In genomic region chr13:107441279-107441678, GRCh38 we compare ENCODE assay signal across 15 cellular contexts.
DNase-seq lines count a peak whose midpoint lies in the region; ATAC-seq and TF ChIP-seq lines count a peak whose summit lies in the region.
"Had no signal": no experiment of that assay in that cellular context is flagged by ENCODE, and none has a peak within 500 bp of the region (broad histone marks: within the 10 kb centered on the region; RNA-seq: fewer than 3 reads in every experiment).

No MANE protein-coding gene starts in this region.

- no peaks in the 10 kb centered on the region for H3K27me3 ChIP-seq in SK-N-SH (ENCODE audit: insufficient read depth)
- H3K27me3 ChIP-seq: adrenal gland, BLaER1, neural progenitor cell, Peyer's patch, right lobe of liver had no signal

- H3K4me3 ChIP-seq in SK-N-SH (ENCODE audit: low read depth in 2 of 2, low read length in 1 of 2), result no peak overlapping the region
- H3K4me3 ChIP-seq: adrenal gland, BLaER1, neural progenitor cell, Peyer's patch, right lobe of liver had no signal

- H4K20me1 ChIP-seq in SK-N-SH (ENCODE audit: insufficient read depth), result no peaks in the 10 kb centered on the region
- H4K20me1 ChIP-seq: BLaER1 had no signal

- no peak for ATAC-seq in HG02759 (IDR thresholded peaks at IDR 0.05; ENCODE audit: unreplicated experiment)
- ATAC-seq: right lobe of liver, T-cell had no signal

- 0 out of 2 replicates have a peak overlapping the region, but pooled peaks have one; percentile 13 for H3K4me2 ChIP-seq in SK-N-SH
- H3K4me2 ChIP-seq: BLaER1, neural progenitor cell had no signal

- CTCF ChIA-PET in SK-N-SH (lab: Yijun Ruan, JAX), result no interaction called here

- H3K9me3 ChIP-seq in SK-N-SH, result no peaks in the 10 kb centered on the region
- H3K9me3 ChIP-seq: adrenal gland, BLaER1, Peyer's patch, right lobe of liver had no signal

- no peaks in the 10 kb centered on the region for H3K9me2 ChIP-seq in SK-N-SH

- peaks cover 6% of the 10 kb centered on the region; the same call in 1 of the 2 replicates for H3K79me2 ChIP-seq in SK-N-SH (ENCODE audit: insufficient read depth)

- no peaks in the 10 kb centered on the region for H3K36me3 ChIP-seq in SK-N-SH (replicated peaks in 1 of 2; ENCODE audit: control insufficient read depth in 1 of 2, insufficient read depth in 2 of 2, low read length in 1 of 2)
- H3K36me3 ChIP-seq: adrenal gland, BLaER1, neural progenitor cell, Peyer's patch, right lobe of liver had no signal

- peak overlapping the region in 1 of 2 experiments; percentile 54; a peak in 2 of 4 replicates for H3K27ac ChIP-seq in SK-N-SH (ENCODE audit: low read depth in 2 of 2, low read length in 1 of 2)
- H3K27ac ChIP-seq: adrenal gland, BLaER1, neural progenitor cell, Peyer's patch, right lobe of liver had no signal

- POLR2A ChIA-PET in SK-N-SH (lab: Yijun Ruan, JAX), result no interaction called here

- TF ChIP-seq RAD21 in SK-N-SH (IDR thresholded peaks at IDR 0.05; ENCODE audit: low read length), result no peak

- WGBS in SK-N-SH (ENCODE audit: low lambda C conversion rate), result 58% methylated on average over 3 of the region's 3 CpGs

- no peaks in the 10 kb centered on the region; a peak in 2 of 4 replicates for H3K4me1 ChIP-seq in SK-N-SH (ENCODE audit: control insufficient read depth in 1 of 2, insufficient read depth in 2 of 2, low read depth in 1 of 2, low read length in 1 of 2)
- H3K4me1 ChIP-seq: adrenal gland, BLaER1, neural progenitor cell, Peyer's patch, right lobe of liver had no signal

- TF ChIP-seq EP300 in SK-N-SH (IDR thresholded peaks at IDR 0.05; ENCODE audit: borderline replicate concordance in 1 of 2, low read depth in 1 of 2, low read length in 1 of 2), result peak in 1 of 2 experiments; percentile 11; a peak in 1 of 4 replicates

- no peak overlapping the region for H3K9ac ChIP-seq in SK-N-SH
- H3K9ac ChIP-seq: BLaER1, neural progenitor cell had no signal

- H2AFZ ChIP-seq in SK-N-SH (ENCODE audit: low read depth), result no peak overlapping the region
- H2AFZ ChIP-seq: neural progenitor cell had no signal

- no peak for TF ChIP-seq CTCF in SK-N-SH (IDR thresholded peaks at IDR 0.05)

- DNase-seq in GM04503 (ENCODE audit: low read depth) (peak; percentile 50), SK-N-SH (no peak), fibroblast of gingiva (ENCODE audit: low read depth) (peak; percentile 6), putamen (ENCODE audit: low spot score) (peak; percentile 35), NCI-H1417 treated with DMSO at 0.1 percent for 48 hours (lab: John Stamatoyannopoulos, UW) (no peak), midbrain (lab: John Stamatoyannopoulos, UW) (no peak), activated gamma-delta T cell treated with Interleukin-2 at 50 U/mL for 16 hours (no peak)
- DNase-seq: adrenal gland; Peyer's patch; right lobe of liver; stimulated activated CD4-positive, alpha-beta T cell treated with anti-CD3 and anti-CD28 coated beads, Interleukin-2, amount 100 ng/mL, for 24 hours; T-cell had no signal

- peaks cover 9% of the 10 kb centered on the region for H3F3A ChIP-seq in SK-N-SH (replicated peaks; ENCODE audit: insufficient read depth)

TF ChIP-seq in SK-N-SH, 30 proteins besides CTCF, POLR2A, EP300 and RAD21:
- TF ChIP-seq JUND (IDR thresholded peaks at IDR 0.05), result peak; percentile 43; the same call in 1 of the 2 replicates
- TF ChIP-seq MEF2A (IDR thresholded peaks at IDR 0.05; ENCODE audit: borderline replicate concordance, low read depth), result 0 out of 2 replicates have a peak, but pooled peaks have one; percentile 11
- TF ChIP-seq SIN3A (IDR thresholded peaks at IDR 0.05; ENCODE audit: borderline replicate concordance, low read depth, low read length), result no peak
- TF ChIP-seq FOSL2 (IDR thresholded peaks at IDR 0.05; ENCODE audit: borderline replicate concordance, low read depth), result peak; percentile 64; the same call in 1 of the 2 replicates
- 0 out of 2 replicates have a peak, but pooled peaks have one; percentile 13 for TF ChIP-seq PBX3 (IDR thresholded peaks at IDR 0.05)

Comparison
In these comparisons a context has a peak if more than half of its experiments do, and no peak if none do; other contexts are left out.
1. DNase-seq: peak in GM04503 (single experiment), fibroblast of gingiva (single experiment) and putamen (single experiment); none in SK-N-SH (single experiment), NCI-H1417 treated with DMSO at 0.1 percent for 48 hours (single experiment), midbrain (single experiment) and activated gamma-delta T cell treated with Interleukin-2 at 50 U/mL for 16 hours (single experiment).